Comparison of ENCODE assay signal across 1 cellular context in genomic region chr13:52652170-52652979, GRCh38.
TF ChIP-seq lines count a peak whose summit lies in the region.

Gene SUGT1, plus strand, starts transcription at chr13:52652836. Its CDS starts 85 bp downstream, at chr13:52652921.

TF ChIP-seq in HepG2, 621 proteins besides CTCF, POLR2A, EP300 and RAD21 (continued from another document and continues in another):
- peak; percentile 13; the same call in 1 of the 2 replicates for TF ChIP-seq NFAT5 (CRISPR knock-in tag; IDR thresholded peaks at IDR 0.05)
- no peak for TF ChIP-seq HNRNPK (IDR thresholded peaks at IDR 0.05; ENCODE audit: low read depth, low read length, poor library complexity, severe bottlenecking)
- TF ChIP-seq NONO (IDR thresholded peaks at IDR 0.05) = no peak
- TF ChIP-seq NONO (CRISPR knock-in tag; conservative IDR thresholded peaks at IDR 0.05) = peak; percentile 75
- peak; percentile 59 for TF ChIP-seq FOSL2 (CRISPR knock-in tag; IDR thresholded peaks at IDR 0.05)
- TF ChIP-seq EED (CRISPR knock-in tag; IDR thresholded peaks at IDR 0.05) = no peak; the same call in 1 of the 2 replicates
- TF ChIP-seq ZMAT3 (CRISPR knock-in tag; conservative IDR thresholded peaks at IDR 0.05) = 0 out of 2 replicates have a peak, but pooled peaks have one; percentile 79
- peak; percentile 80; the same call in 1 of the 2 replicates for TF ChIP-seq ZFP37 (CRISPR knock-in tag; IDR thresholded peaks at IDR 0.05; ENCODE audit: borderline replicate concordance)
- TF ChIP-seq ZNF230 (CRISPR knock-in tag; IDR thresholded peaks at IDR 0.05) = no peak
- TF ChIP-seq ZNF296 (CRISPR knock-in tag; conservative IDR thresholded peaks at IDR 0.05) = no peak
- peak; percentile 69 for TF ChIP-seq SMAD3 (CRISPR knock-in tag; IDR thresholded peaks at IDR 0.05)
- peak; percentile 77 for TF ChIP-seq ZNF143 (CRISPR knock-in tag; IDR thresholded peaks at IDR 0.05)
- peak; percentile 95 for TF ChIP-seq HOXA3 (CRISPR knock-in tag; IDR thresholded peaks at IDR 0.05)
- TF ChIP-seq HDAC1 (CRISPR knock-in tag; IDR thresholded peaks at IDR 0.05) = peak; percentile 90
- no peak for TF ChIP-seq NRL (CRISPR knock-in tag; IDR thresholded peaks at IDR 0.05; ENCODE audit: borderline replicate concordance)
- peak; percentile 47; the same call in 1 of the 2 replicates for TF ChIP-seq ZNF281 (CRISPR knock-in tag; IDR thresholded peaks at IDR 0.05; ENCODE audit: borderline replicate concordance)
- peak; percentile 84; the same call in 1 of the 2 replicates for TF ChIP-seq ZNF224 (CRISPR knock-in tag; IDR thresholded peaks at IDR 0.05)
- TF ChIP-seq TEAD3 (CRISPR knock-in tag; optimal IDR thresholded peaks at IDR 0.05; ENCODE audit: borderline replicate concordance) = peak; percentile 77
- 0 out of 2 replicates have a peak, but pooled peaks have one; percentile 41 for TF ChIP-seq ZNF766 (CRISPR knock-in tag; IDR thresholded peaks at IDR 0.05; ENCODE audit: borderline replicate concordance)
- TF ChIP-seq MATR3 (CRISPR knock-in tag; IDR thresholded peaks at IDR 0.05) = no peak
- TF ChIP-seq ZSCAN20 (CRISPR knock-in tag; IDR thresholded peaks at IDR 0.05; ENCODE audit: borderline replicate concordance) = no peak
- no peak for TF ChIP-seq HDAC6 (IDR thresholded peaks at IDR 0.05; ENCODE audit: low read depth, low read length)
- TF ChIP-seq TCF12 (IDR thresholded peaks at IDR 0.05) = no peak
- TF ChIP-seq TCF12 (CRISPR knock-in tag; IDR thresholded peaks at IDR 0.05) = no peak
- no peak for TF ChIP-seq ATM (IDR thresholded peaks at IDR 0.05; ENCODE audit: borderline replicate concordance)
- TF ChIP-seq NCOA1 (CRISPR knock-in tag; IDR thresholded peaks at IDR 0.05) = no peak; the same call in 1 of the 2 replicates
- peak; percentile 94 to 99 for TF ChIP-seq HMGXB4 (CRISPR knock-in tag; IDR thresholded peaks at IDR 0.05; ENCODE audit: borderline replicate concordance in 1 of 2, low read depth in 1 of 2)
- no peak for TF ChIP-seq ZNF24 (IDR thresholded peaks at IDR 0.05)
- TF ChIP-seq PITX1 (CRISPR knock-in tag; IDR thresholded peaks at IDR 0.05) = peak; percentile 43; the same call in 1 of the 2 replicates
- peak; percentile 62 for TF ChIP-seq ARID5B (CRISPR knock-in tag; IDR thresholded peaks at IDR 0.05)
- 0 out of 2 replicates have a peak, but pooled peaks have one; percentile 25 for TF ChIP-seq ZIK1 (CRISPR knock-in tag; IDR thresholded peaks at IDR 0.05; ENCODE audit: borderline replicate concordance, low read depth)
- peak; percentile 24; the same call in 1 of the 2 replicates for TF ChIP-seq AKNA (CRISPR knock-in tag; IDR thresholded peaks at IDR 0.05; ENCODE audit: borderline replicate concordance)
- TF ChIP-seq ZNF713 (CRISPR knock-in tag; IDR thresholded peaks at IDR 0.05) = no peak
- peak; percentile 91 for TF ChIP-seq NR2C2 (CRISPR knock-in tag; IDR thresholded peaks at IDR 0.05; ENCODE audit: borderline replicate concordance)
- no peak; the same call in 1 of the 2 replicates for TF ChIP-seq HMG20A (CRISPR knock-in tag; IDR thresholded peaks at IDR 0.05; ENCODE audit: borderline replicate concordance)
- TF ChIP-seq TFDP1 (CRISPR knock-in tag; IDR thresholded peaks at IDR 0.05; ENCODE audit: borderline replicate concordance) = peak; percentile 77; the same call in 1 of the 2 replicates
- TF ChIP-seq GPN1 (CRISPR knock-in tag; IDR thresholded peaks at IDR 0.05; ENCODE audit: borderline replicate concordance) = no peak
- TF ChIP-seq ZNF263 (CRISPR knock-in tag; IDR thresholded peaks at IDR 0.05) = 0 out of 2 replicates have a peak, but pooled peaks have one; percentile 25
- no peak for TF ChIP-seq ZNF672 (CRISPR knock-in tag; IDR thresholded peaks at IDR 0.05)
- TF ChIP-seq ATRX (CRISPR knock-in tag; IDR thresholded peaks at IDR 0.05; ENCODE audit: borderline replicate concordance) = no peak
